In genomic region chr15:89115547-89115946, GRCh38 we compare ENCODE assay signal across 8 cellular contexts. TPM values are rescaled to one million over a fixed set of nuclear protein-coding genes. Genes with fewer than 3 reads are reported as not detected.
DNase-seq lines count a peak whose midpoint lies in the region; ATAC-seq and TF ChIP-seq lines count a peak whose summit lies in the region.

No MANE protein-coding gene starts in this region.

- H3K36me3 ChIP-seq in psoas muscle (ENCODE audit: insufficient read depth in 1 of 2, low read depth in 1 of 2) (peaks cover 6 to 65% of the 10 kb centered on the region in 2 donors), SJCRH30 (peaks cover 10% of the 10 kb centered on the region; the same call in 1 of the 2 replicates)

- peaks cover 84% of the 10 kb centered on the region for H3K4me1 ChIP-seq in psoas muscle
- peaks cover 6% of the 10 kb centered on the region; the same call in 1 of the 2 replicates for H3K4me1 ChIP-seq in SJCRH30

- WGBS in psoas muscle, 3 donors, result 82 to 87% (median 86%) methylated on average over 5 of the region's 5 CpGs

- H3K27me3 ChIP-seq in psoas muscle (ENCODE audit: insufficient read depth in 3 of 3, low read length in 2 of 3), result no peaks in the 10 kb centered on the region
- H3K27me3 ChIP-seq in SJCRH30, result no peaks in the 10 kb centered on the region

- H3K27ac ChIP-seq in epithelial cell of prostate (peak overlapping the region; percentile 20), psoas muscle (peak overlapping the region; percentile 78), SJCRH30 (no peak overlapping the region)

- H3K4me3 ChIP-seq in LNCaP clone FGC (ENCODE audit: low read depth, low read length) (no peak overlapping the region), psoas muscle (no peak overlapping the region), SJCRH30 (no peak overlapping the region)

- no peak for ATAC-seq in psoas muscle

- DNase-seq in LNCaP clone FGC (ENCODE audit: low read depth), result peak; percentile 94
- DNase-seq in NCI-H774 (lab: John Stamatoyannopoulos, UW), result peak; percentile 92
- DNase-seq in epithelial cell of prostate (ENCODE audit: low read depth, low spot score), result no peak
- no peak for DNase-seq in psoas muscle
- DNase-seq in SJCRH30, result no peak
- no peak for DNase-seq in epidermal melanocyte (ENCODE audit: insufficient read length, low spot score)
- DNase-seq in T-helper 2 cell, result no peak
- DNase-seq in RKO (ENCODE audit: low spot score), result no peak

- TF ChIP-seq CTCF in LNCaP clone FGC (IDR thresholded peaks at IDR 0.05; ENCODE audit: control insufficient read depth, extremely low read depth, insufficient read depth) (no peak), psoas muscle (IDR thresholded peaks at IDR 0.05) (no peak)

- H3K9me3 ChIP-seq in psoas muscle, result no peaks in the 10 kb centered on the region
- H3K9me3 ChIP-seq in SJCRH30 (replicated peaks), result no peaks in the 10 kb centered on the region

- intact Hi-C loops in psoas muscle (cut with DNase I), result no loop called here

RNA-seq across cellular contexts. Expression of gene ABHD2, which starts 27.3 kb away (rescaled TPM):
- 100 to 1,000 TPM in 3 of 4 donors, 10 to 100 TPM in 1; 66.1 to 215 (median 157) TPM for total RNA-seq in psoas muscle
- 10 to 100 TPM; 10.8 to 30.9 (median 26.7) TPM for polyA plus RNA-seq in psoas muscle
- total RNA-seq in SJCRH30 (2014; rRNA removed; shearing (Covaris generic)), result 25.5 and 27.7 TPM in 2 replicates

Comparison
In these comparisons a context has a peak if more than half of its experiments do, and no peak if none do; other contexts are left out.
1. DNase-seq: peak in LNCaP clone FGC (single experiment) and NCI-H774 (single experiment); none in epithelial cell of prostate (single experiment), psoas muscle (0 of 2), SJCRH30 (0 of 2), epidermal melanocyte (single experiment), T-helper 2 cell (0 of 5) and RKO (single experiment).